ENCODE assay signal across 8 cellular contexts in genomic region chr7:142459557-142459963, GRCh38.
A peak's percentile ranks its signal among the peaks of the same experiment; 100 is the strongest.
DNase-seq lines count a peak whose midpoint lies in the region; ATAC-seq and TF ChIP-seq lines count a peak whose summit lies in the region.

No MANE protein-coding gene starts in this region.

- H3K4me1 Mint-ChIP-seq in activated CD4-positive, alpha-beta memory T cell treated with anti-CD3 and anti-CD28 coated beads for 36 hours (ENCODE audit: low read depth): peaks cover 59% of the 10 kb centered on the region

- ATAC-seq in GM18499 (IDR thresholded peaks at IDR 0.05; ENCODE audit: insufficient read depth, unreplicated experiment): peak; percentile 87
- ATAC-seq in HG02763 (IDR thresholded peaks at IDR 0.05; ENCODE audit: unreplicated experiment): peak; percentile 70

- CTCF ChIA-PET in activated CD4-positive, alpha-beta memory T cell treated with anti-CD3 and anti-CD28 coated beads for 36 hours (lab: Charles Lee): interaction anchor here (0.6 to 13.7 kb wide), 34 partner anchors 8 to 406 kb away, joined by 3 to 324 read pairs (median 4); no protein-coding TSS in a partner anchor

- no peaks in the 10 kb centered on the region for H3K9me3 Mint-ChIP-seq in activated CD4-positive, alpha-beta memory T cell treated with anti-CD3 and anti-CD28 coated beads for 36 hours

- no peak overlapping the region for H3K4me3 Mint-ChIP-seq in activated CD4-positive, alpha-beta memory T cell treated with anti-CD3 and anti-CD28 coated beads for 36 hours

- TF ChIP-seq CTCF in C4-2B (conservative IDR thresholded peaks at IDR 0.05): peak; percentile 94

- H3K27ac ChIP-seq in C4-2B: no peak overlapping the region

- peak overlapping the region; percentile 39 for H3K27ac Mint-ChIP-seq in activated CD4-positive, alpha-beta memory T cell treated with anti-CD3 and anti-CD28 coated beads for 36 hours

- no peaks in the 10 kb centered on the region for H3K27me3 Mint-ChIP-seq in activated CD4-positive, alpha-beta memory T cell treated with anti-CD3 and anti-CD28 coated beads for 36 hours

- intact Hi-C loops in activated CD4-positive, alpha-beta memory T cell treated with anti-CD3 and anti-CD28 coated beads for 36 hours (cut with micrococcal nuclease): loop anchor here (1.0 to 5.0 kb wide), 3 partner anchors 19 to 38 kb away; no protein-coding TSS in a partner anchor
- intact Hi-C loops in head of caudate nucleus (cut with DNase I): no loop called here

- POLR2A ChIA-PET in activated CD4-positive, alpha-beta memory T cell treated with anti-CD3 and anti-CD28 coated beads for 36 hours (lab: Charles Lee): no interaction called here

- DNase-seq in NCI-H1048 (lab: John Stamatoyannopoulos, UW) (peak; percentile 16), head of caudate nucleus (peak in 27 of 42 donors; percentile 17 to 72 (median 37)), renal cortical epithelial cell (ENCODE audit: low read depth) (peak; percentile 58)
- DNase-seq in activated CD4-positive, alpha-beta memory T cell treated with anti-CD3 and anti-CD28 coated beads for 36 hours: peak; percentile 49
- no peak for DNase-seq in activated CD8-positive, alpha-beta memory T cell treated with anti-CD3 and anti-CD28 coated beads for 24 hours

- no peaks in the 10 kb centered on the region for H3K36me3 Mint-ChIP-seq in activated CD4-positive, alpha-beta memory T cell treated with anti-CD3 and anti-CD28 coated beads for 36 hours
